In genomic region chr17:7583253-7584109, GRCh38 we compare ENCODE assay signal across 1 cellular context.
A peak's percentile ranks its signal among the peaks of the same experiment; 100 is the strongest.
TF ChIP-seq lines count a peak whose summit lies in the region.

Gene MPDU1, plus strand, starts transcription at chr17:7583852. Its CDS starts 11 bp downstream, at chr17:7583863.

TF ChIP-seq in K562, 482 proteins besides CTCF, POLR2A, EP300 and RAD21 (continued from another document and continues in another):
- TF ChIP-seq RREB1 (CRISPR knock-in tag; IDR thresholded peaks at IDR 0.05) (no peak), HBP1 (CRISPR knock-in tag; IDR thresholded peaks at IDR 0.05) (no peak; the same call in 1 of the 2 replicates), ZNF589 (CRISPR knock-in tag; IDR thresholded peaks at IDR 0.05; ENCODE audit: low read depth) (peak; percentile 83; the same call in 1 of the 2 replicates), ARNT (IDR thresholded peaks at IDR 0.05) (no peak; a peak in 1 of 4 replicates), NFIC (IDR thresholded peaks at IDR 0.05) (0 out of 2 replicates have a peak, but pooled peaks have one; percentile 8), SMARCA4 (IDR thresholded peaks at IDR 0.05) (no peak), NFXL1 (CRISPR knock-in tag; IDR thresholded peaks at IDR 0.05) (no peak), NCOA1 (IDR thresholded peaks at IDR 0.05; ENCODE audit: low read depth) (peak; percentile 89), CEBPB (tag; IDR thresholded peaks at IDR 0.05) (no peak), U2AF1 (optimal IDR thresholded peaks at IDR 0.05; ENCODE audit: low read depth, low read length) (no peak), CREB3L1 (IDR thresholded peaks at IDR 0.05; ENCODE audit: borderline replicate concordance, low read depth) (peak; percentile 96), AFF4 (CRISPR knock-in tag; IDR thresholded peaks at IDR 0.05) (peak; percentile 59; the same call in 1 of the 2 replicates), THRA (IDR thresholded peaks at IDR 0.05) (no peak), SP1 (CRISPR knock-in tag; IDR thresholded peaks at IDR 0.05) (peak; percentile 84), CTBP1 (IDR thresholded peaks at IDR 0.05; ENCODE audit: borderline replicate concordance) (no peak), TCF3 (CRISPR knock-in tag; IDR thresholded peaks at IDR 0.05) (no peak), ARID3A (IDR thresholded peaks at IDR 0.05; ENCODE audit: borderline replicate concordance, low read depth, low read length) (no peak), E2F6 (IDR thresholded peaks at IDR 0.05; ENCODE audit: borderline replicate concordance in 1 of 2, extremely low read depth in 1 of 2, insufficient read depth in 1 of 2, insufficient read length in 1 of 2, low read depth in 1 of 2, low read length in 1 of 2, poor library complexity in 1 of 2, severe bottlenecking in 1 of 2) (peak; percentile 93 to 96), TAF1 (IDR thresholded peaks at IDR 0.05; ENCODE audit: control insufficient read depth, extremely low read depth, insufficient read depth, low read length, severe bottlenecking) (peak; percentile 95), GABPA (tag; conservative IDR thresholded peaks at IDR 0.05; ENCODE audit: low read depth) (peak; percentile 97), OTX1 (CRISPR knock-in tag; IDR thresholded peaks at IDR 0.05) (no peak), SAP30 (IDR thresholded peaks at IDR 0.05; ENCODE audit: borderline replicate concordance, insufficient read depth, low read depth, low read length, poor library complexity, severe bottlenecking) (peak; percentile 58), ZBTB33 (CRISPR knock-in tag; IDR thresholded peaks at IDR 0.05) (no peak), POLR2AphosphoS5 (IDR thresholded peaks at IDR 0.05; ENCODE audit: control insufficient read depth, insufficient read depth, low read depth, low read length) (peak; percentile 32; the same call in 1 of the 2 replicates), BCOR (IDR thresholded peaks at IDR 0.05) (no peak), PREB (CRISPR knock-in tag; IDR thresholded peaks at IDR 0.05) (no peak), HDGF (IDR thresholded peaks at IDR 0.05) (0 out of 2 replicates have a peak, but pooled peaks have one; percentile 33), TBP (optimal IDR thresholded peaks at IDR 0.05; ENCODE audit: low read depth, low read length) (no peak), ID3 (CRISPR knock-in tag; IDR thresholded peaks at IDR 0.05) (no peak), ID3 (tag; IDR thresholded peaks at IDR 0.05) (peak; percentile 93), ZNF778 (CRISPR knock-in tag; IDR thresholded peaks at IDR 0.05) (no peak), ETV6 (IDR thresholded peaks at IDR 0.05; ENCODE audit: borderline replicate concordance in 1 of 2, low read depth in 2 of 2, low read length in 1 of 2) (no peak), ETV6 (CRISPR knock-in tag; IDR thresholded peaks at IDR 0.05; ENCODE audit: borderline replicate concordance) (no peak; the same call in 1 of the 2 replicates), SMC3 (conservative IDR thresholded peaks at IDR 0.05; ENCODE audit: insufficient read depth, low read depth, low read length) (no peak), MBD2 (IDR thresholded peaks at IDR 0.05; ENCODE audit: borderline replicate concordance, low read depth) (no peak)
